ENCODE assay signal across 19 cellular contexts in the genomic region with DNA sequence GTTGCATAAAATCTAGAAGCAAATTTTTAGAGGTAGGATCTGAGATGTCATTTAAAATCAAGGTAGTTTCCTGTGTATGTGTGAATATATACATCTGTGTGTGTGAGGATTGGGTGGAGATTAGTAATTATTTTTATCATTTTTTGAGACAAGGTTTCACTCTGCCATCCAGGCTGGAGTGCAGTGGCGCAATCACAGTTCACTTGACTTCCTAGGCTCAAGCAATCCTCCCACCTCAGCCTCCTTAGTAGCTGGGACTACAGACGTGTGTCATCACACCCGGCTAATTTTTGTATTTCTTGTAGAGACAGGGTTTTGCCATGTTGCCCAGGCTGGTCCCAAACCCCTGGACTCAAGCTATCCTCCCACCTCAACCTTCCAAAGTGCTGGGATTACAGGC.
"Had no signal": no experiment of that assay in that cellular context is flagged by ENCODE, and none has a peak within 500 bp of the region (broad histone marks: within the 10 kb centered on the region; RNA-seq: fewer than 3 reads in every experiment).

No MANE protein-coding gene starts in this region.

- H3K4me1 ChIP-seq: suprapubic skin, thyroid gland had no signal

- DNase-seq: effector memory CD8-positive, alpha-beta T cell; esophagus squamous epithelium; foreskin fibroblast; heart left ventricle; hippocampal formation; nucleus accumbens; ovary; stimulated activated CD4-positive, alpha-beta T cell treated with anti-CD3 and anti-CD28 coated beads, Interleukin-4, amount 100 ng/mL, for 1 hour; stimulated activated CD8-positive, alpha-beta memory T cell treated with anti-CD3 and anti-CD28 coated beads, Interleukin-4, amount 100 ng/mL, for 48 hours; stimulated activated naive CD8-positive, alpha-beta T cell treated with anti-CD3 and anti-CD28 coated beads, Interleukin-15, Interleukin-2, amounts not matched to agents 100 U/mL and 50 U/mL, for 24 hours; thyroid gland had no signal

- H3K36me3 ChIP-seq: esophagus squamous epithelium, heart left ventricle, neural progenitor cell, ovary, right atrium auricular region, suprapubic skin, thyroid gland had no signal

- H3K27ac ChIP-seq: esophagus squamous epithelium, heart left ventricle, neural progenitor cell, ovary, right atrium auricular region, suprapubic skin, thyroid gland had no signal

- H3K4me2 ChIP-seq: neural progenitor cell had no signal

- H2AFZ ChIP-seq: neural progenitor cell had no signal

- H3K4me3 ChIP-seq: esophagus squamous epithelium, heart left ventricle, neural progenitor cell, ovary, right atrium auricular region, suprapubic skin, thyroid gland had no signal

- H3K9me3 Mint-ChIP-seq: dendritic cell treated with granulocyte-macrophage colony-stimulating factor and Interleukin-4, amounts not matched to agents 40 ng/mL and 50 ng/mL, for 4 days; effector memory CD8-positive, alpha-beta T cell; mesothelial cell of epicardium; natural killer cell treated with Interleukin-12 subunit alpha and Interleukin-12 subunit beta and Interleukin-15 and Interleukin-18, amount 100 ng/mL, for 72 hours; neural progenitor cell; stimulated activated effector memory CD8-positive, alpha-beta T cell treated with anti-CD3 and anti-CD28 coated beads, Interleukin-12 subunit alpha, Interleukin-12 subunit beta, amount 100 ng/mL, for 72 hours had no signal

- H3K4me1 Mint-ChIP-seq: neural progenitor cell had no signal

- H3K27me3 ChIP-seq: esophagus squamous epithelium, heart left ventricle, neural progenitor cell, ovary, right atrium auricular region, suprapubic skin, thyroid gland had no signal

- H3K9ac ChIP-seq: neural progenitor cell had no signal

- H3K27me3 Mint-ChIP-seq: dendritic cell treated with granulocyte-macrophage colony-stimulating factor and Interleukin-4, amounts not matched to agents 40 ng/mL and 50 ng/mL, for 4 days; effector memory CD8-positive, alpha-beta T cell; natural killer cell treated with Interleukin-12 subunit alpha and Interleukin-12 subunit beta and Interleukin-15 and Interleukin-18, amount 100 ng/mL, for 72 hours; type B pancreatic cell had no signal

- H3K9me3 ChIP-seq: esophagus squamous epithelium, heart left ventricle, ovary, right atrium auricular region, suprapubic skin, thyroid gland had no signal

- H3K36me3 Mint-ChIP-seq: neural progenitor cell; stimulated activated effector memory CD8-positive, alpha-beta T cell treated with anti-CD3 and anti-CD28 coated beads, Interleukin-12 subunit alpha, Interleukin-12 subunit beta, amount 100 ng/mL, for 72 hours had no signal

- H3K27ac Mint-ChIP-seq: dendritic cell treated with granulocyte-macrophage colony-stimulating factor and Interleukin-4, amounts not matched to agents 40 ng/mL and 50 ng/mL, for 4 days; effector memory CD8-positive, alpha-beta T cell; mesothelial cell of epicardium; natural killer cell treated with Interleukin-12 subunit alpha and Interleukin-12 subunit beta and Interleukin-15 and Interleukin-18, amount 100 ng/mL, for 72 hours; neural progenitor cell; stimulated activated effector memory CD8-positive, alpha-beta T cell treated with anti-CD3 and anti-CD28 coated beads, Interleukin-12 subunit alpha, Interleukin-12 subunit beta, amount 100 ng/mL, for 72 hours; type B pancreatic cell had no signal

- H3K4me3 Mint-ChIP-seq: dendritic cell treated with granulocyte-macrophage colony-stimulating factor and Interleukin-4, amounts not matched to agents 40 ng/mL and 50 ng/mL, for 4 days; effector memory CD8-positive, alpha-beta T cell; mesothelial cell of epicardium; natural killer cell treated with Interleukin-12 subunit alpha and Interleukin-12 subunit beta and Interleukin-15 and Interleukin-18, amount 100 ng/mL, for 72 hours; neural progenitor cell; stimulated activated effector memory CD8-positive, alpha-beta T cell treated with anti-CD3 and anti-CD28 coated beads, Interleukin-12 subunit alpha, Interleukin-12 subunit beta, amount 100 ng/mL, for 72 hours; type B pancreatic cell had no signal

- ATAC-seq: effector memory CD8-positive, alpha-beta T cell; natural killer cell treated with Interleukin-12 subunit alpha and Interleukin-12 subunit beta and Interleukin-15 and Interleukin-18, amount 100 ng/mL, for 72 hours; stimulated activated effector memory CD8-positive, alpha-beta T cell treated with anti-CD3 and anti-CD28 coated beads, Interleukin-12 subunit alpha, Interleukin-12 subunit beta, amount 100 ng/mL, for 72 hours; stimulated activated naive CD8-positive, alpha-beta T cell treated with anti-CD3 and anti-CD28 coated beads, Interleukin-15, Interleukin-2, amounts not matched to agents 100 U/mL and 50 U/mL, for 24 hours had no signal
